26 cellular contexts compared by ENCODE assay signal in genomic region chr2:120866071-120866470, GRCh38.
"Had no signal": no experiment of that assay in that cellular context is flagged by ENCODE, and none has a peak within 500 bp of the region (broad histone marks: within the 10 kb centered on the region; RNA-seq: fewer than 3 reads in every experiment).

No MANE protein-coding gene starts in this region.

- ATAC-seq: activated CD4-positive, alpha-beta T cell treated with anti-CD3 and anti-CD28 coated beads for 36 hours; heart left ventricle; left cardiac atrium; sciatic nerve had no signal

- FAIRE-seq: endometrium, islet of Langerhans, small intestine had no signal

- H3K27ac Mint-ChIP-seq: activated B cell treated with CpG ODN at 0.5 μM for 24 hours; activated CD4-positive, alpha-beta T cell treated with anti-CD3 and anti-CD28 coated beads for 36 hours; activated naive CD8-positive, alpha-beta T cell treated with anti-CD3 and anti-CD28 coated beads, Interleukin-2, amount 10 ng/mL, durations not matched to agents 7 days and 5 days; dendritic cell treated with granulocyte-macrophage colony-stimulating factor and Interleukin-4, amounts not matched to agents 40 ng/mL and 50 ng/mL, for 4 days; naive B cell had no signal

- H3K9me3 Mint-ChIP-seq: activated B cell treated with CpG ODN at 0.5 μM for 24 hours; activated naive CD8-positive, alpha-beta T cell treated with anti-CD3 and anti-CD28 coated beads, Interleukin-2, amount 10 ng/mL, durations not matched to agents 7 days and 5 days; dendritic cell treated with granulocyte-macrophage colony-stimulating factor and Interleukin-4, amounts not matched to agents 40 ng/mL and 50 ng/mL, for 4 days had no signal

- H3K79me2 ChIP-seq: parathyroid adenoma had no signal

- H3K36me3 ChIP-seq: cardiac muscle cell, heart left ventricle, neutrophil, thoracic aorta, upper lobe of left lung had no signal

- H3K4me1 Mint-ChIP-seq: activated B cell treated with CpG ODN at 0.5 μM for 24 hours; activated CD4-positive, alpha-beta T cell treated with anti-CD3 and anti-CD28 coated beads for 36 hours; activated naive CD8-positive, alpha-beta T cell treated with anti-CD3 and anti-CD28 coated beads, Interleukin-2, amount 10 ng/mL, durations not matched to agents 7 days and 5 days had no signal

- H3K9ac ChIP-seq: parathyroid adenoma had no signal

- H3K4me1 ChIP-seq: parathyroid adenoma had no signal

- H2AFZ ChIP-seq: parathyroid adenoma had no signal

- H3K36me3 Mint-ChIP-seq: activated naive CD8-positive, alpha-beta T cell treated with anti-CD3 and anti-CD28 coated beads, Interleukin-2, amount 10 ng/mL, durations not matched to agents 7 days and 5 days; naive B cell had no signal

- H3K4me3 ChIP-seq: cardiac muscle cell, upper lobe of left lung had no signal

- DNase-seq: activated B cell treated with CpG ODN at 0.5 μM for 24 hours; activated CD4-positive, alpha-beta T cell treated with anti-CD3 and anti-CD28 coated beads for 36 hours; activated CD4-positive, alpha-beta T cell treated with anti-CD3 and anti-CD28 coated beads, Interleukin-2, amount 50 U/mL, for 4 hours; activated naive CD4-positive, alpha-beta T cell treated with Interleukin-2 at 50 U/mL for 16 hours; activated naive CD8-positive, alpha-beta T cell treated with anti-CD3 and anti-CD28 coated beads, Interleukin-2, amount 10 ng/mL, durations not matched to agents 7 days and 5 days; activated T-cell treated with anti-CD3 and anti-CD28 coated beads, Interleukin-2, amount 50 U/mL, for 48 hours; amygdala; effector CD4-positive, alpha-beta T cell; left cardiac atrium; mesendoderm; naive B cell; small intestine; stimulated activated CD4-positive, alpha-beta T cell treated with anti-CD3 and anti-CD28 coated beads, Interleukin-2, amount 100 ng/mL, for 48 hours; stimulated activated naive CD4-positive, alpha-beta T cell treated with Interleukin-2 at 50 U/mL for 16 hours; T-helper 1 cell; T-helper 9 cell; upper lobe of left lung had no signal

- H3K27me3 ChIP-seq: cardiac muscle cell had no signal

- H3K4me3 Mint-ChIP-seq: activated B cell treated with CpG ODN at 0.5 μM for 24 hours; activated CD4-positive, alpha-beta T cell treated with anti-CD3 and anti-CD28 coated beads for 36 hours; activated naive CD8-positive, alpha-beta T cell treated with anti-CD3 and anti-CD28 coated beads, Interleukin-2, amount 10 ng/mL, durations not matched to agents 7 days and 5 days; dendritic cell treated with granulocyte-macrophage colony-stimulating factor and Interleukin-4, amounts not matched to agents 40 ng/mL and 50 ng/mL, for 4 days had no signal

- H3K27ac ChIP-seq: cardiac muscle cell, neutrophil, parathyroid adenoma had no signal

- H3K9me3 ChIP-seq: heart left ventricle, neutrophil, thoracic aorta, upper lobe of left lung had no signal
